8 cellular contexts compared by ENCODE assay signal in genomic region chr7:137953692-137954470, GRCh38. TPM values are rescaled to one million over a fixed set of nuclear protein-coding genes. Genes with fewer than 3 reads are reported as not detected.
A peak's percentile ranks its signal among the peaks of the same experiment; 100 is the strongest.
DNase-seq lines count a peak whose midpoint lies in the region; ATAC-seq and TF ChIP-seq lines count a peak whose summit lies in the region.

No MANE protein-coding gene starts in this region.

- in situ Hi-C loops in SK-MEL-5 (cut with HindIII; ENCODE audit: low pct_unique_long_range_greater_than_20kb, low sequenced_read_pairs) = no loop called here
- in situ Hi-C loops in GM13977 (cut with MboI; ENCODE audit: low pct_unique_long_range_greater_than_20kb, low sequenced_read_pairs, unreplicated experiment) = no loop called here

- DNase-seq in right atrium auricular region (ENCODE audit: low spot score) = no peak
- DNase-seq in Right ventricle myocardium inferior (ENCODE audit: missing footprints) = no peak
- peak; percentile 69 for DNase-seq in SK-MEL-5 (ENCODE audit: low read depth, low spot score)
- DNase-seq in glomerular visceral epithelial cell (ENCODE audit: extremely low spot score) = peak; percentile 66
- no peak for DNase-seq in tibial nerve (ENCODE audit: low spot score in 2 of 2)
- DNase-seq in SK-N-DZ (ENCODE audit: low spot score) = no peak
- no peak for DNase-seq in GM13977 (ENCODE audit: low spot score)

- H3K4me1 ChIP-seq in right atrium auricular region (peaks cover 0 to 98% of the 10 kb centered on the region in 2 donors), tibial nerve (peaks cover 0 to 97% (median 29%) of the 10 kb centered on the region in 4 donors)

- H3K9me3 ChIP-seq in right atrium auricular region (no peaks in the 10 kb centered on the region), tibial nerve (no peaks in the 10 kb centered on the region)

- H3K4me3 ChIP-seq in right atrium auricular region = no peak overlapping the region
- no peak overlapping the region for H3K4me3 ChIP-seq in tibial nerve

- no peak for TF ChIP-seq POLR2A in tibial nerve (IDR thresholded peaks at IDR 0.05)

- peak overlapping the region; percentile 55 to 63 for H3K27ac ChIP-seq in right atrium auricular region
- peak overlapping the region in 3 of 4 donors; percentile 70 to 87 (median 81) for H3K27ac ChIP-seq in tibial nerve

- WGBS in tibial nerve, 2 donors = 33 to 42% methylated on average over 6 of the region's 6 CpGs

- intact Hi-C loops in Right ventricle myocardium inferior (cut with DNase I) = no loop called here

- TF ChIP-seq EP300 in tibial nerve (IDR thresholded peaks at IDR 0.05) = no peak

- no peaks in the 10 kb centered on the region for H3K36me3 ChIP-seq in right atrium auricular region
- H3K36me3 ChIP-seq in tibial nerve = no peaks in the 10 kb centered on the region

- TF ChIP-seq CTCF in right atrium auricular region (IDR thresholded peaks at IDR 0.05) = no peak
- TF ChIP-seq CTCF in tibial nerve (IDR thresholded peaks at IDR 0.05) = no peak
- TF ChIP-seq CTCF in GM13977 (IDR thresholded peaks at IDR 0.05; ENCODE audit: extremely low read depth, insufficient read depth, missing control alignments) = no peak

- no peaks in the 10 kb centered on the region for H3K27me3 ChIP-seq in right atrium auricular region
- H3K27me3 ChIP-seq in tibial nerve = no peaks in the 10 kb centered on the region

- ATAC-seq in Right ventricle myocardium inferior (no peak), HG03571 (IDR thresholded peaks at IDR 0.05; ENCODE audit: unreplicated experiment) (no peak)

RNA-seq across cellular contexts. Expression of gene CREB3L2, which starts 48.0 kb away (rescaled TPM):
- total RNA-seq in right atrium auricular region (10 to 100 TPM; 25.6 to 39.6 TPM), Right ventricle myocardium inferior (19.3 TPM), tibial nerve (10 to 100 TPM; 43.5 to 73.0 (median 51.2) TPM)
- total RNA-seq in SK-MEL-5 (2014; rRNA removed; shearing (Covaris generic)) = 12.0 and 14.8 TPM in 2 replicates
- polyA plus RNA-seq in SK-MEL-5 (2015; cell fraction: cytosol; rRNA removed) = 32.0 and 38.6 TPM in 2 replicates
- 5.7 and 7.8 TPM in 2 replicates for polyA plus RNA-seq in SK-MEL-5 (2015; cell fraction: nucleus; rRNA removed)
- 3.4 and 3.5 TPM in 2 replicates for polyA plus RNA-seq in SK-N-DZ (2014; cell fraction: cytosol; rRNA removed)
- polyA plus RNA-seq in SK-N-DZ (2014; cell fraction: nucleus; rRNA removed) = 1.2 and 2.0 TPM in 2 replicates

Comparison
In these comparisons a context has a peak if more than half of its experiments do, and no peak if none do; other contexts are left out.
1. DNase-seq: peak in SK-MEL-5 (single experiment) and glomerular visceral epithelial cell (single experiment); none in right atrium auricular region (single experiment), Right ventricle myocardium inferior (single experiment), tibial nerve (0 of 2), SK-N-DZ (single experiment) and GM13977 (single experiment).